In the genomic region with DNA sequence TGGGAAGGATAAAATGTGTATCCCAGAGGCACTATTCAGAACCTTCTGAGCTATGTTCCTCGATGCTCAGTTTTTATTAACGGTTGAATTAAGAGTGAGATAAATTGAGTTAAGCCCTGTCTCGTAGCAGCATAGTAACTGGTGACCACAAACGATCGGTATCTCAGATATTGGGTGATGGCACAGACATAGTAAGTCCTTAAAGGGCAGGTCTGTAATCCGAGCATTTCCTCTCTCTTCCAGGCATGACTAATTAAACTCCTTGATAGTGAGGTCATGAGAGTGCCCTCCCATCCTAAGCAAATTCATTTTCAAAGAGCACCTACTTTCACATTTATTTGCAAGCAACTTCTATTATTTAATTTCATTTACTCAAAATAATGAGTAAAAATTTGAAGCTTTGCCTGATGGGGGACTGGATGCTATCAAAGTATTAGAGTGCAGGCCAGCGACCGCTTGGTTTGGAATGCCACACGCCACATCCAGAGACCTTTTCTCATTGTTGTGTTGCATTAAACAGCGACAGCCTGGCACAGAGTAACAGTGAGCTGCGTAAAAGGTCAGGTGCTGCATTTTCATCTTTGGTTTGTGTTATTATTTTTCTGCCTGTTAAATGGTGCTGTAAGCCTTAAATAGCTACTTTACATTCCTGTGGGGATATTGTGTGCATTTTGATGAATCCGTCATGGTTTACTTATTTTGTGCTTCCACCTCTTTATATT, we compare ENCODE assay signal across 16 cellular contexts.
DNase-seq lines count a peak whose midpoint lies in the region; ATAC-seq and TF ChIP-seq lines count a peak whose summit lies in the region.
"Had no signal": no experiment of that assay in that cellular context is flagged by ENCODE, and none has a peak within 500 bp of the region (broad histone marks: within the 10 kb centered on the region; RNA-seq: fewer than 3 reads in every experiment).

No MANE protein-coding gene starts in this region.

- no peak overlapping the region for H3K27ac Mint-ChIP-seq in stimulated activated effector memory CD8-positive, alpha-beta T cell treated with anti-CD3 and anti-CD28 coated beads, Interleukin-12 subunit alpha, Interleukin-12 subunit beta, amount 100 ng/mL, for 72 hours
- no peak overlapping the region for H3K27ac Mint-ChIP-seq in activated naive CD8-positive, alpha-beta T cell treated with anti-CD3 and anti-CD28 coated beads, Interleukin-2, amount 50 U/mL, for 24 hours

- peaks cover 27% of the 10 kb centered on the region for H3K9me3 Mint-ChIP-seq in stimulated activated effector memory CD8-positive, alpha-beta T cell treated with anti-CD3 and anti-CD28 coated beads, Interleukin-12 subunit alpha, Interleukin-12 subunit beta, amount 100 ng/mL, for 72 hours
- H3K9me3 Mint-ChIP-seq in activated naive CD8-positive, alpha-beta T cell treated with anti-CD3 and anti-CD28 coated beads, Interleukin-2, amount 50 U/mL, for 24 hours = peaks cover 7% of the 10 kb centered on the region

- no peak overlapping the region for H3K4ac ChIP-seq in mesendoderm (ENCODE audit: low read depth, low read length)

- no peaks in the 10 kb centered on the region for H3K79me2 ChIP-seq in mesendoderm (ENCODE audit: control insufficient read depth, insufficient read depth, low read length)

- no peak overlapping the region for H2AK5ac ChIP-seq in mesendoderm (ENCODE audit: low read length)

- no peak overlapping the region for H3K4me3 ChIP-seq in astrocyte of the spinal cord (ENCODE audit: low read depth, low read length)
- H3K4me3 ChIP-seq in mesendoderm (ENCODE audit: low read length) = no peak overlapping the region
- H3K4me3 ChIP-seq: stomach had no signal

- no peaks in the 10 kb centered on the region for H3K27me3 Mint-ChIP-seq in activated naive CD8-positive, alpha-beta T cell treated with anti-CD3 and anti-CD28 coated beads, Interleukin-2, amount 50 U/mL, for 24 hours

- H3K36me3 ChIP-seq in mesendoderm (ENCODE audit: control insufficient read depth, insufficient read depth, low read length) = no peaks in the 10 kb centered on the region
- H3K36me3 ChIP-seq: stomach had no signal

- H3K4me3 Mint-ChIP-seq in stimulated activated effector memory CD8-positive, alpha-beta T cell treated with anti-CD3 and anti-CD28 coated beads, Interleukin-12 subunit alpha, Interleukin-12 subunit beta, amount 100 ng/mL, for 72 hours = no peak overlapping the region
- H3K4me3 Mint-ChIP-seq in activated naive CD8-positive, alpha-beta T cell treated with anti-CD3 and anti-CD28 coated beads, Interleukin-2, amount 50 U/mL, for 24 hours = no peak overlapping the region

- no peaks in the 10 kb centered on the region for H3K4me1 Mint-ChIP-seq in stimulated activated effector memory CD8-positive, alpha-beta T cell treated with anti-CD3 and anti-CD28 coated beads, Interleukin-12 subunit alpha, Interleukin-12 subunit beta, amount 100 ng/mL, for 72 hours
- no peaks in the 10 kb centered on the region for H3K4me1 Mint-ChIP-seq in activated naive CD8-positive, alpha-beta T cell treated with anti-CD3 and anti-CD28 coated beads, Interleukin-2, amount 50 U/mL, for 24 hours

- H3K27me3 ChIP-seq in mesendoderm (ENCODE audit: insufficient read depth, low read length, poor library complexity) = no peaks in the 10 kb centered on the region
- H3K27me3 ChIP-seq: stomach had no signal

- in situ Hi-C loops in astrocyte of the spinal cord (cut with HindIII; ENCODE audit: low sequenced_read_pairs) = no loop called here

- no peak overlapping the region for H2BK120ac ChIP-seq in mesendoderm (ENCODE audit: low read depth, low read length)

- H3K4me2 ChIP-seq in mesendoderm (ENCODE audit: low read length) = no peak overlapping the region
- H3K4me2 ChIP-seq: KMS-11 had no signal

- WGBS in mesendoderm (ENCODE audit: extremely low coverage, insufficient coverage, low lambda C conversion rate) = no CpG with 5 or more reads among the region's 12 CpGs

- H3K18ac ChIP-seq in mesendoderm (ENCODE audit: low read length) = no peak overlapping the region

- H3K23ac ChIP-seq in mesendoderm (ENCODE audit: low read length) = no peak overlapping the region

- DNase-seq in ELR (ENCODE audit: low read depth) = peak; percentile 81
- DNase-seq in LHCN-M2 (ENCODE audit: low read depth) = peak; percentile 84
- peak; percentile 49 for DNase-seq in astrocyte of the spinal cord (ENCODE audit: low read depth, low spot score)
- DNase-seq in mesendoderm = peak; percentile 86
- DNase-seq in stimulated activated effector memory CD8-positive, alpha-beta T cell treated with anti-CD3 and anti-CD28 coated beads, Interleukin-12 subunit alpha, Interleukin-12 subunit beta, amount 100 ng/mL, for 72 hours (ENCODE audit: low spot score in 2 of 2) = no peak
- no peak for DNase-seq in activated naive CD8-positive, alpha-beta T cell treated with anti-CD3 and anti-CD28 coated beads, Interleukin-2, amount 50 U/mL, for 24 hours
- DNase-seq in NCI-H2107 treated with DMSO at 0.1 percent for 48 hours (lab: John Stamatoyannopoulos, UW; ENCODE audit: unreplicated experiment) = no peak
- DNase-seq: effector CD4-positive, alpha-beta T cell; GF-D8; NCI-H2081; right cardiac atrium; SHP77 treated with DMSO at 0.1 percent for 48 hours; stomach had no signal

- no peaks in the 10 kb centered on the region for H3K36me3 Mint-ChIP-seq in stimulated activated effector memory CD8-positive, alpha-beta T cell treated with anti-CD3 and anti-CD28 coated beads, Interleukin-12 subunit alpha, Interleukin-12 subunit beta, amount 100 ng/mL, for 72 hours
- H3K36me3 Mint-ChIP-seq in activated naive CD8-positive, alpha-beta T cell treated with anti-CD3 and anti-CD28 coated beads, Interleukin-2, amount 50 U/mL, for 24 hours (ENCODE audit: low read depth) = no peaks in the 10 kb centered on the region

- no peak for ATAC-seq in GM19035 (IDR thresholded peaks at IDR 0.05; ENCODE audit: unreplicated experiment)
- no peak for ATAC-seq in stimulated activated effector memory CD8-positive, alpha-beta T cell treated with anti-CD3 and anti-CD28 coated beads, Interleukin-12 subunit alpha, Interleukin-12 subunit beta, amount 100 ng/mL, for 72 hours
- no peak for ATAC-seq in activated naive CD8-positive, alpha-beta T cell treated with anti-CD3 and anti-CD28 coated beads, Interleukin-2, amount 50 U/mL, for 24 hours

- no peak overlapping the region for H3K27ac ChIP-seq in mesendoderm (ENCODE audit: low read depth, low read length)
- H3K27ac ChIP-seq: C4-2B, KMS-11, stomach had no signal

- peak overlapping the region; percentile 89 for H4K8ac ChIP-seq in mesendoderm (ENCODE audit: low read depth, low read length)

- H3K9ac ChIP-seq in mesendoderm (ENCODE audit: low read length) = no peak overlapping the region
- H3K9ac ChIP-seq: KMS-11 had no signal

- no peak for TF ChIP-seq CTCF in astrocyte of the spinal cord (IDR thresholded peaks at IDR 0.05; ENCODE audit: low read depth, low read length)

- H2BK15ac ChIP-seq in mesendoderm (replicated peaks; ENCODE audit: low read depth) = no peak overlapping the region

- H2BK5ac ChIP-seq in mesendoderm (ENCODE audit: low read length) = no peak overlapping the region

- no peak overlapping the region for H3K56ac ChIP-seq in mesendoderm (ENCODE audit: low read length)

- no peaks in the 10 kb centered on the region for H3K79me1 ChIP-seq in mesendoderm (ENCODE audit: low read length)

- no peak overlapping the region for H4K5ac ChIP-seq in mesendoderm (ENCODE audit: low read length)

- no peaks in the 10 kb centered on the region for H3K4me1 ChIP-seq in mesendoderm (ENCODE audit: control insufficient read depth, low read depth, low read length)
- H3K4me1 ChIP-seq: stomach had no signal

Comparison
In these comparisons a context has a peak if more than half of its experiments do, and no peak if none do; other contexts are left out.
1. DNase-seq: peak in ELR (single experiment), LHCN-M2 (single experiment), astrocyte of the spinal cord (single experiment) and mesendoderm (single experiment); none in stimulated activated effector memory CD8-positive, alpha-beta T cell treated with anti-CD3 and anti-CD28 coated beads, Interleukin-12 subunit alpha, Interleukin-12 subunit beta, amount 100 ng/mL, for 72 hours (0 of 2), activated naive CD8-positive, alpha-beta T cell treated with anti-CD3 and anti-CD28 coated beads, Interleukin-2, amount 50 U/mL, for 24 hours (single experiment) and NCI-H2107 treated with DMSO at 0.1 percent for 48 hours (single experiment).